In the genomic region with DNA sequence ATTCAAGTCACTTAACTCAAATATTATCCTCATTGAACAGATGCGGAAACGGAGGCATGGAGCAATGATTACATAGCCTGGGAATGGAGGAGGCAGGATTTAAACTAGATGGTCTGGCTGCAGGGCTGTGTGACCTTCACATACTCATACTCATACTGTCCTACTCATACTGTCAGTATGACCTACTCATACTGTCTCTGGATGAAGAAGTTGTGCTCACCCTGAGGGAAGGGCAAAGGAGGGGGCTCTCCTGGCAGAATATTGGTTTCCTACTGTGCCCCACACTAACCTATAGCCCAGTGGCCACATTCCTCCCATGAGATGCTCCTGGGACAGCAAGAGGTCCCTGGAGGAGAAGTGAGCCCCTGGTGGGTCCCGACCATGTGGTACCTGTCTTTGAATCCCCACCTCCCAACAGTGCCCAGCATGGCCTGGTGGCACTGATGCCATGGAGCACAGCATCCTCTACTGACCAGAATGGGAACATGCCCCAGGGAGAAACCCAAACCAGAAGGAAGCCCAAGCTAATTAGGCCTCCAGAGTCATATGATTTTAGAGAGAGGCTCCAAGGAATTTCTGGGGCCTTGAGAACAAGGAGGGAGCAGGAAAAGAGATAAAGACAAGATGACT, we compare ENCODE assay signal across 8 cellular contexts.
DNase-seq lines count a peak whose midpoint lies in the region; ATAC-seq and TF ChIP-seq lines count a peak whose summit lies in the region.

No MANE protein-coding gene starts in this region.

- no peaks in the 10 kb centered on the region for H3K79me2 ChIP-seq in mammary epithelial cell (ENCODE audit: insufficient read depth, low read length)

- no peaks in the 10 kb centered on the region for H3K9me3 ChIP-seq in mammary epithelial cell (replicated peaks; ENCODE audit: insufficient read depth, low read length)

- no peak overlapping the region for H3K9ac ChIP-seq in mammary epithelial cell (ENCODE audit: insufficient read depth, low read length)

- H2AFZ ChIP-seq in mammary epithelial cell (ENCODE audit: low read depth, low read length), result no peak overlapping the region

- no peak overlapping the region for H3K27ac ChIP-seq in mammary epithelial cell (ENCODE audit: insufficient read depth, low read depth, low read length)

- no peaks in the 10 kb centered on the region for H4K20me1 ChIP-seq in mammary epithelial cell (ENCODE audit: insufficient read depth, low read length)

- H3K4me2 ChIP-seq in mammary epithelial cell (ENCODE audit: insufficient read depth, low read depth, low read length), result no peak overlapping the region

- BruUV-seq in mammary epithelial cell (replicated peaks; lab: Mats Ljungman, UMichigan), result no TSS peak

- H3K4me3 ChIP-seq in mammary epithelial cell (replicated peaks in 1 of 3; ENCODE audit: insufficient read depth in 1 of 3, low read depth in 2 of 3, low read length in 3 of 3), result no peak overlapping the region

- CTCF ChIA-PET in mammary epithelial cell (lab: Charles Lee; ENCODE audit: low non-redundant PET), result interaction anchor here (0.6 kb wide), 1 partner anchor 191 kb away, joined by 4 read pairs; no protein-coding TSS in a partner anchor

- in situ Hi-C loops in mammary epithelial cell (cut with MboI; ENCODE audit: low sequenced_read_pairs in 2 of 2), result no loop called here

- peak; percentile 45 to 78 for TF ChIP-seq CTCF in mammary epithelial cell (conservative IDR thresholded peaks at IDR 0.05 in 1 of 2, IDR thresholded peaks at IDR 0.05 in 1 of 2; ENCODE audit: extremely low read depth in 1 of 2, insufficient read depth in 1 of 2, low read depth in 1 of 2, low read length in 2 of 2)

- 51% methylated on average over 3 of the region's 3 CpGs for WGBS in mammary epithelial cell (ENCODE audit: low coverage, missing lambda C conversion rate)

- DNase-seq in NCI-H2081 (lab: John Stamatoyannopoulos, UW) (peak; percentile 77 to 85), NCI-H2081 treated with DMSO at 0.1 percent for 48 hours (lab: John Stamatoyannopoulos, UW) (no peak), NCI-H1105 treated with DMSO at 0.1 percent for 48 hours (lab: John Stamatoyannopoulos, UW) (peak; percentile 46), mammary epithelial cell (no peak), pons (ENCODE audit: low spot score) (peak; percentile 13), DMS114 treated with DMSO at 0.1 percent for 48 hours (lab: John Stamatoyannopoulos, UW; ENCODE audit: unreplicated experiment) (no peak), T-helper 2 cell (no peak)

- no peaks in the 10 kb centered on the region for H3K36me3 ChIP-seq in mammary epithelial cell (ENCODE audit: insufficient read depth, low read length)

- H3K4me1 ChIP-seq in mammary epithelial cell (ENCODE audit: insufficient read depth, low read length), result no peaks in the 10 kb centered on the region

- ATAC-seq in GM21576 (IDR thresholded peaks at IDR 0.05; ENCODE audit: unreplicated experiment), result no peak

- intact Hi-C loops in mammary epithelial cell (cut with micrococcal nuclease), result loop anchor here (2.0 kb wide), 1 partner anchor 191 kb away; no protein-coding TSS in a partner anchor

- dilution Hi-C loops in mammary epithelial cell (cut with HindIII; ENCODE audit: low sequenced_read_pairs), result loop anchor here (5.0 kb wide), 2 partner anchors 46 to 69 kb away; no protein-coding TSS in a partner anchor

- no peaks in the 10 kb centered on the region for H3K27me3 ChIP-seq in mammary epithelial cell (ENCODE audit: insufficient read depth, low read length)

Comparison
In these comparisons a context has a peak if more than half of its experiments do, and no peak if none do; other contexts are left out.
1. DNase-seq: peak in NCI-H2081 (2 of 2), NCI-H1105 treated with DMSO at 0.1 percent for 48 hours (single experiment) and pons (single experiment); none in NCI-H2081 treated with DMSO at 0.1 percent for 48 hours (single experiment), mammary epithelial cell (single experiment), DMS114 treated with DMSO at 0.1 percent for 48 hours (single experiment) and T-helper 2 cell (0 of 5).